Comparison of ENCODE assay signal across 8 cellular contexts in genomic region chr12:4272976-4273650, GRCh38. TPM values are rescaled to one million over a fixed set of nuclear protein-coding genes. Genes with fewer than 3 reads are reported as not detected.
DNase-seq lines count a peak whose midpoint lies in the region; ATAC-seq, FAIRE-seq and TF ChIP-seq lines count a peak whose summit lies in the region.

No MANE protein-coding gene starts in this region.

- RAD21 ChIA-PET in GM12878 (lab: Charles Lee; ENCODE audit: unreplicated experiment), result interaction anchor here (0.6 to 8.1 kb wide), 12 partner anchors 8 to 275 kb away, joined by 3 to 171 read pairs (median 6); no protein-coding TSS in a partner anchor

- no peak for TF ChIP-seq EP300 in GM12878 (IDR thresholded peaks at IDR 0.05; ENCODE audit: borderline replicate concordance in 1 of 2, control insufficient read depth in 1 of 2, low read depth in 2 of 2, low read length in 2 of 2)

- H3K27ac Mint-ChIP-seq in T-helper 1 cell treated with Interleukin-12 subunit alpha and Interleukin-12 subunit beta and Interleukin-4 antibody, amounts not matched to agents 30 μg/mL and 1 μg/mL, for 36 hours, result peak overlapping the region; percentile 96

- H3K36me3 ChIP-seq in GM12878 (ENCODE audit: control insufficient read depth in 2 of 2, insufficient read depth in 2 of 2, low read length in 1 of 2) (peaks cover 4 to 11% of the 10 kb centered on the region in 2 experiments), testis (ENCODE audit: low read depth, missing control alignments) (no peaks in the 10 kb centered on the region)

- CTCF ChIA-PET in GM12878 (lab: Yijun Ruan, JAX), result interaction anchor here (1.1 to 13.0 kb wide), 5 partner anchors 57 to 165 kb away, joined by 4 to 184 read pairs (median 8); no protein-coding TSS in a partner anchor

- no peak for TF ChIP-seq POLR2A in GM12878 (IDR thresholded peaks at IDR 0.05; ENCODE audit: low read depth, low read length)
- no peak for TF ChIP-seq POLR2A in lower leg skin (IDR thresholded peaks at IDR 0.05)
- TF ChIP-seq POLR2A in testis (IDR thresholded peaks at IDR 0.05), result no peak

- no peak for TF ChIP-seq RAD21 in GM12878 (IDR thresholded peaks at IDR 0.05; ENCODE audit: insufficient read depth, low read depth, low read length)

- intact Hi-C loops in GM12878 (cut with micrococcal nuclease; ENCODE audit: unreplicated experiment), result loop anchor here (1.0 to 10.0 kb wide), 4 partner anchors 58 to 401 kb away; partner anchors contain the start of gene PARP11
- intact Hi-C loops in lower leg skin (cut with DNase I; ENCODE audit: low total_unique reads), result loop anchor here (5.0 to 10.0 kb wide), 3 partner anchors 278 to 498 kb away; no protein-coding TSS in a partner anchor
- intact Hi-C loops in testis (cut with DNase I; ENCODE audit: low total_unique reads), result loop anchor here (10.0 kb wide), 1 partner anchor 238 kb away; no protein-coding TSS in a partner anchor

- H3K36me3 Mint-ChIP-seq in T-helper 1 cell treated with Interleukin-12 subunit alpha and Interleukin-12 subunit beta and Interleukin-4 antibody, amounts not matched to agents 30 μg/mL and 1 μg/mL, for 36 hours (ENCODE audit: low read depth), result peaks cover 36% of the 10 kb centered on the region

- 0 out of 2 replicates have a peak, but pooled peaks cover 3% of the 10 kb centered on the region for H4K20me1 ChIP-seq in GM12878 (ENCODE audit: control insufficient read depth, insufficient read depth)

- H3K4me3 ChIP-seq in GM12878 (peak overlapping the region; percentile 99), lower leg skin (ENCODE audit: low read depth, poor library complexity, severe bottlenecking) (peak overlapping the region; percentile 14), testis (peak overlapping the region; percentile 41 to 85)

- H3K4me2 ChIP-seq in GM12878 (ENCODE audit: control insufficient read depth, insufficient read depth), result peak overlapping the region; percentile 81

- no peak for DNase-seq in T-helper 1 cell
- DNase-seq in GM12878 (ENCODE audit: low read depth, low spot score), result no peak
- DNase-seq in lower leg skin (ENCODE audit: low spot score in 2 of 2), result no peak
- no peak for DNase-seq in testis
- DNase-seq in NK-92 (lab: John Stamatoyannopoulos, UW; ENCODE audit: unreplicated experiment), result no peak

- H3K79me2 ChIP-seq in GM12878 (ENCODE audit: control insufficient read depth, insufficient read depth, low read length), result peaks cover 64% of the 10 kb centered on the region

- H3K27me3 ChIP-seq in GM12878 (replicated peaks in 1 of 2; ENCODE audit: control insufficient read depth in 2 of 2, insufficient read depth in 2 of 2, low read length in 1 of 2) (no peaks in the 10 kb centered on the region), testis (no peaks in the 10 kb centered on the region)

- H3K9me3 Mint-ChIP-seq in T-helper 1 cell treated with Interleukin-12 subunit alpha and Interleukin-12 subunit beta and Interleukin-4 antibody, amounts not matched to agents 30 μg/mL and 1 μg/mL, for 36 hours, result no peaks in the 10 kb centered on the region

- H3K9ac ChIP-seq in GM12878 (ENCODE audit: control insufficient read depth, insufficient read depth, low read length), result peak overlapping the region; percentile 96

- WGBS in GM12878 (ENCODE audit: insufficient coverage, insufficient replicate concordance, low lambda C conversion rate, missing lambda C conversion rate), result under 1% methylated on average over 21 of the region's 26 CpGs
- WGBS in lower leg skin, 2 donors, result 1% methylated on average over 26 of the region's 26 CpGs
- WGBS in testis, 2 donors, result 0 to 2% methylated on average over 25 to 26 of the region's 26 CpGs

- H3K27me3 Mint-ChIP-seq in T-helper 1 cell treated with Interleukin-12 subunit alpha and Interleukin-12 subunit beta and Interleukin-4 antibody, amounts not matched to agents 30 μg/mL and 1 μg/mL, for 36 hours (ENCODE audit: low read depth), result no peaks in the 10 kb centered on the region

- H3K4me1 Mint-ChIP-seq in T-helper 1 cell treated with Interleukin-12 subunit alpha and Interleukin-12 subunit beta and Interleukin-4 antibody, amounts not matched to agents 30 μg/mL and 1 μg/mL, for 36 hours (ENCODE audit: low read depth), result peaks cover 42% of the 10 kb centered on the region

- H3K9me3 ChIP-seq in GM12878 (replicated peaks; ENCODE audit: control insufficient read depth, insufficient read depth, low read length), result no peaks in the 10 kb centered on the region
- no peaks in the 10 kb centered on the region for H3K9me3 ChIP-seq in testis

- SMC1A ChIA-PET in GM12878 (lab: Charles Lee; ENCODE audit: uncharacterized antibody, unreplicated experiment), result interaction anchor here (1.0 to 14.5 kb wide), 7 partner anchors 11 to 166 kb away, joined by 3 to 344 read pairs (median 12); no protein-coding TSS in a partner anchor

- FAIRE-seq in GM12878 (lab: Jason Lieb, UNC), result no peak

- ATAC-seq in GM12878, result peak; percentile 0
- no peak for ATAC-seq in HG03108 (IDR thresholded peaks at IDR 0.05; ENCODE audit: unreplicated experiment)
- no peak for ATAC-seq in GM21528 (IDR thresholded peaks at IDR 0.05; ENCODE audit: low FRiP score, unreplicated experiment)

- H3K4me3 Mint-ChIP-seq in T-helper 1 cell treated with Interleukin-12 subunit alpha and Interleukin-12 subunit beta and Interleukin-4 antibody, amounts not matched to agents 30 μg/mL and 1 μg/mL, for 36 hours, result peak overlapping the region; percentile 87

- TF ChIP-seq CTCF in GM12878 (IDR thresholded peaks at IDR 0.05 in 2 of 3, conservative IDR thresholded peaks at IDR 0.05 in 1 of 3; ENCODE audit: control insufficient read depth in 2 of 3, extremely low read depth in 1 of 3, insufficient read depth in 1 of 3, low read depth in 3 of 3, low read length in 3 of 3) (no peak), lower leg skin (IDR thresholded peaks at IDR 0.05) (no peak), testis (IDR thresholded peaks at IDR 0.05) (no peak)

- POLR2A ChIA-PET in GM12878 (lab: Charles Lee), result interaction anchor here (0.5 to 12.1 kb wide), 7 partner anchors 11 to 275 kb away, joined by 3 to 193 read pairs (median 46); no protein-coding TSS in a partner anchor

- H3K27ac ChIP-seq in GM12878 (ENCODE audit: control insufficient read depth, insufficient read depth) (peak overlapping the region; percentile 86), testis (peak overlapping the region; percentile 89 to 92)

- in situ Hi-C loops in GM12878 (cut with MboI), result loop anchor here (10.0 kb wide), 1 partner anchor 128 kb away; no protein-coding TSS in a partner anchor

- BruUV-seq in GM12878 (replicated peaks; lab: Mats Ljungman, UMichigan), result TSS peak; percentile 37

- H3K4me1 ChIP-seq in GM12878 (ENCODE audit: control insufficient read depth, insufficient read depth, low read length) (peaks cover 25% of the 10 kb centered on the region), testis (peaks cover 24% of the 10 kb centered on the region)

- H2AFZ ChIP-seq in GM12878 (ENCODE audit: control insufficient read depth, low read depth, low read length), result peak overlapping the region; percentile 66

RNA-seq across cellular contexts. Expression of gene CCND2, which starts 0.4 kb away (rescaled TPM):
- 335 and 378 TPM in 2 replicates for total RNA-seq in GM12878 (2013; cell fraction: nucleolus; rRNA removed)
- total RNA-seq in GM12878 (2014; rRNA removed) (141 and 159 TPM in 2 replicates), GM12878 (2014; rRNA removed; fragmentation: Illumina TruSeq; extraction: Trizol) (162 and 163 TPM in 2 replicates), GM12878 (2021) (248 and 260 TPM in 2 replicates), lower leg skin (10 to 100 TPM; 14.5 to 29.5 (median 26.6) TPM), testis (10 to 100 TPM; 19.9 to 21.3 TPM)
- 36.8 TPM for polyA plus RNA-seq in GM12878 (2011; ENCODE audit: low read depth)
- polyA plus RNA-seq in GM12878 (2011; rRNA removed) (256 and 263 TPM in 2 replicates), GM12878 (2014; fragmentation: Illumina TruSeq; extraction: Trizol) (37.5 and 44.7 TPM in 2 replicates), GM12878 (2014; fragmentation: Nextera tagmentation; extraction: Ambion mirVana) (100 to 1,000 TPM in 1 of 2 experiments, 10 to 100 TPM in 1; 30.1 to 100 TPM), GM12878 (2014; rRNA removed) (73.6 and 78.9 TPM in 2 replicates), GM12878 (2016; fragmentation: Nextera tagmentation; extraction: Ambion mirVana) (100 to 1,000 TPM; 183 to 200 TPM), testis (ENCODE audit: insufficient read depth, low read depth, low replicate concordance) (7.9 TPM)
- 171 and 198 TPM in 2 replicates for polyA plus RNA-seq in GM12878 (2011; cell fraction: cytosol; rRNA removed)
- polyA plus RNA-seq in GM12878 (2011; cell fraction: nucleus; rRNA removed), result 186 and 241 TPM in 2 replicates
- 55.9 and 67.6 TPM in 2 replicates for polyA plus RNA-seq in GM12878 (2012)
- 651 and 710 TPM in 2 replicates for polyA minus RNA-seq in GM12878 (2011; rRNA and poly(A)+ RNA removed)
- polyA minus RNA-seq in GM12878 (2011; cell fraction: cytosol; rRNA and poly(A)+ RNA removed), result 245 and 274 TPM in 2 replicates
- 123 and 187 TPM in 2 replicates for polyA minus RNA-seq in GM12878 (2011; cell fraction: nucleus; rRNA and poly(A)+ RNA removed)

RNA-seq across cellular contexts. Expression of gene TIGAR, which starts 47.9 kb away (rescaled TPM):
- total RNA-seq in GM12878 (2013; cell fraction: nucleolus; rRNA removed), result 3.7 and 4.3 TPM in 2 replicates
- 8.7 and 10.6 TPM in 2 replicates for total RNA-seq in GM12878 (2014; rRNA removed)
- 10.4 and 10.7 TPM in 2 replicates for total RNA-seq in GM12878 (2014; rRNA removed; fragmentation: Illumina TruSeq; extraction: Trizol)
- total RNA-seq in GM12878 (2021), result 7.6 and 11.5 TPM in 2 replicates
- polyA plus RNA-seq in GM12878 (2011; ENCODE audit: low read depth), result 5.8 TPM
- polyA plus RNA-seq in GM12878 (2011; rRNA removed), result 10.1 and 39.4 TPM in 2 replicates
- polyA plus RNA-seq in GM12878 (2011; cell fraction: cytosol; rRNA removed), result 4.1 and 5.4 TPM in 2 replicates
- polyA plus RNA-seq in GM12878 (2011; cell fraction: nucleus; rRNA removed), result 3.6 and 4.6 TPM in 2 replicates
- polyA plus RNA-seq in GM12878 (2012), result 7.6 and 8.1 TPM in 2 replicates
- polyA plus RNA-seq in GM12878 (2014; fragmentation: Illumina TruSeq; extraction: Trizol), result 18.9 and 21.8 TPM in 2 replicates
- polyA plus RNA-seq in GM12878 (2014; fragmentation: Nextera tagmentation; extraction: Ambion mirVana), result 10 to 100 TPM; 32.9 to 45.7 TPM
- polyA plus RNA-seq in GM12878 (2014; rRNA removed), result 14.1 and 15.9 TPM in 2 replicates
- 10 to 100 TPM; 39.0 to 40.6 TPM for polyA plus RNA-seq in GM12878 (2016; fragmentation: Nextera tagmentation; extraction: Ambion mirVana)
- polyA minus RNA-seq in GM12878 (2011; rRNA and poly(A)+ RNA removed), result 2.7 and 3.1 TPM in 2 replicates
- 0.67 and 1.2 TPM in 2 replicates for polyA minus RNA-seq in GM12878 (2011; cell fraction: cytosol; rRNA and poly(A)+ RNA removed)
- 2.2 and 5.0 TPM in 2 replicates for polyA minus RNA-seq in GM12878 (2011; cell fraction: nucleus; rRNA and poly(A)+ RNA removed)
- 1 to 10 TPM; 2.3 to 5.1 (median 4.7) TPM for total RNA-seq in lower leg skin
- 10 to 100 TPM in 1 of 2 donors, 1 to 10 TPM in 1; 5.1 to 14.6 TPM for total RNA-seq in testis
- 14.2 TPM for polyA plus RNA-seq in testis (ENCODE audit: insufficient read depth, low read depth, low replicate concordance)

Comparison
In these comparisons a context has a peak if more than half of its experiments do, and no peak if none do; other contexts are left out.
1. H3K4me3 ChIP-seq: peak in every context shown above with its lines; median percentile 99 in GM12878; 63 in testis; 14 in lower leg skin.
2. RNA of gene CCND2, which starts 0.4 kb away (total RNA-seq): 141 to 378 TPM in GM12878; 14.5 to 29.5 TPM in lower leg skin and 19.9 to 21.3 TPM in testis; every median in the first group is over 4 times any median in the second.